ENCODE assay signal across 9 cellular contexts in genomic region chr19:15551183-15552004, GRCh38. TPM values are rescaled to one million over a fixed set of nuclear protein-coding genes. Genes with fewer than 3 reads are reported as not detected.
DNase-seq lines count a peak whose midpoint lies in the region; ATAC-seq and TF ChIP-seq lines count a peak whose summit lies in the region.
"Had no signal": no experiment of that assay in that cellular context is flagged by ENCODE, and none has a peak within 500 bp of the region (broad histone marks: within the 10 kb centered on the region; RNA-seq: fewer than 3 reads in every experiment).

No MANE protein-coding gene starts in this region.

- CTCF ChIA-PET in CD8-positive, alpha-beta memory T cell (lab: Charles Lee): interaction anchor here (0.8 to 8.8 kb wide), 12 partner anchors 37 to 375 kb away, joined by 3 to 183 read pairs (median 5); partner anchors contain the start of genes AKAP8L and RASAL3

- H3K27me3 Mint-ChIP-seq in CD8-positive, alpha-beta memory T cell: no peaks in the 10 kb centered on the region

- no peaks in the 10 kb centered on the region for H3K9me3 ChIP-seq in CD8-positive, alpha-beta memory T cell (ENCODE audit: low read length)
- no peaks in the 10 kb centered on the region for H3K9me3 ChIP-seq in left ventricle myocardium inferior (replicated peaks)

- peaks cover 21% of the 10 kb centered on the region for H3K4me1 ChIP-seq in CD8-positive, alpha-beta memory T cell (ENCODE audit: insufficient read depth, low read length)
- peaks cover 21% of the 10 kb centered on the region for H3K4me1 ChIP-seq in left ventricle myocardium inferior

- no peaks in the 10 kb centered on the region for H3K27me3 ChIP-seq in CD8-positive, alpha-beta memory T cell (ENCODE audit: insufficient read depth, low read length, poor library complexity, severe bottlenecking)
- H3K27me3 ChIP-seq in left ventricle myocardium inferior (ENCODE audit: low read depth): peaks cover 81% of the 10 kb centered on the region

- POLR2A ChIA-PET in CD8-positive, alpha-beta memory T cell (lab: Charles Lee): interaction anchor here (0.7 to 2.3 kb wide), 10 partner anchors 8 to 172 kb away, joined by 3 to 24 read pairs (median 9); partner anchors contain the start of genes AKAP8, AKAP8L and RASAL3

- peak overlapping the region; percentile 85 to 91 (median 88) for H3K4me3 Mint-ChIP-seq in CD8-positive, alpha-beta memory T cell

- H3K36me3 Mint-ChIP-seq in CD8-positive, alpha-beta memory T cell: peaks cover 0 to 7% (median 0%) of the 10 kb centered on the region in 3 donors

- peak overlapping the region; percentile 17 for H3K27ac ChIP-seq in CD8-positive, alpha-beta memory T cell (ENCODE audit: low read depth, low read length)
- no peak overlapping the region for H3K27ac ChIP-seq in left ventricle myocardium inferior (replicated peaks)

- TF ChIP-seq CTCF in left ventricle myocardium inferior (IDR thresholded peaks at IDR 0.05; ENCODE audit: borderline replicate concordance): no peak

- peak; percentile 63 to 82 (median 74) for DNase-seq in CD8-positive, alpha-beta memory T cell
- DNase-seq in NCI-H2029 treated with DMSO at 0.1 percent for 48 hours (lab: John Stamatoyannopoulos, UW) (peak; percentile 52), left ventricle myocardium inferior (no peak)
- DNase-seq in activated T-cell treated with anti-CD3 and anti-CD28 coated beads, Interleukin-2, amount 50 U/mL, for 1 hour: peak; percentile 85
- peak; percentile 55 for DNase-seq in stimulated activated CD4-positive, alpha-beta T cell treated with anti-CD3 and anti-CD28 coated beads, Interleukin-2, amount 100 ng/mL, for 4 hours (ENCODE audit: low read depth)

- H3K27ac Mint-ChIP-seq in CD8-positive, alpha-beta memory T cell: peak overlapping the region; percentile 80 to 92 (median 86)

- H3K9me3 Mint-ChIP-seq in CD8-positive, alpha-beta memory T cell: no peaks in the 10 kb centered on the region

- H3K4me1 Mint-ChIP-seq in CD8-positive, alpha-beta memory T cell: peaks cover 16 to 33% (median 25%) of the 10 kb centered on the region in 3 donors

- H3K36me3 ChIP-seq in CD8-positive, alpha-beta memory T cell (ENCODE audit: insufficient read depth, low read length): no peaks in the 10 kb centered on the region
- H3K36me3 ChIP-seq in left ventricle myocardium inferior: no peaks in the 10 kb centered on the region

- ATAC-seq in GM18868 (IDR thresholded peaks at IDR 0.05; ENCODE audit: unreplicated experiment): no peak
- ATAC-seq in GM19455 (IDR thresholded peaks at IDR 0.05; ENCODE audit: unreplicated experiment): no peak
- ATAC-seq in HG03095 (IDR thresholded peaks at IDR 0.05; ENCODE audit: unreplicated experiment): no peak

- peak overlapping the region; percentile 82 for H3K4me3 ChIP-seq in CD8-positive, alpha-beta memory T cell (ENCODE audit: low read length)
- peak overlapping the region; percentile 54 for H3K4me3 ChIP-seq in left ventricle myocardium inferior
- H3K4me3 ChIP-seq: lung had no signal

- intact Hi-C loops in left ventricle myocardium inferior (cut with micrococcal nuclease): loop anchor here (10.0 kb wide), 1 partner anchor 457 kb away; no protein-coding TSS in a partner anchor

RNA-seq across cellular contexts. Expression of gene CYP4F22, which starts 43.1 kb away (rescaled TPM):
- total RNA-seq in CD8-positive, alpha-beta memory T cell: under 1 TPM; 0.71 to 0.79 TPM
- 5.1 TPM for polyA plus RNA-seq in CD8-positive, alpha-beta memory T cell
- total RNA-seq in left ventricle myocardium inferior: not detected
